In the genomic region with DNA sequence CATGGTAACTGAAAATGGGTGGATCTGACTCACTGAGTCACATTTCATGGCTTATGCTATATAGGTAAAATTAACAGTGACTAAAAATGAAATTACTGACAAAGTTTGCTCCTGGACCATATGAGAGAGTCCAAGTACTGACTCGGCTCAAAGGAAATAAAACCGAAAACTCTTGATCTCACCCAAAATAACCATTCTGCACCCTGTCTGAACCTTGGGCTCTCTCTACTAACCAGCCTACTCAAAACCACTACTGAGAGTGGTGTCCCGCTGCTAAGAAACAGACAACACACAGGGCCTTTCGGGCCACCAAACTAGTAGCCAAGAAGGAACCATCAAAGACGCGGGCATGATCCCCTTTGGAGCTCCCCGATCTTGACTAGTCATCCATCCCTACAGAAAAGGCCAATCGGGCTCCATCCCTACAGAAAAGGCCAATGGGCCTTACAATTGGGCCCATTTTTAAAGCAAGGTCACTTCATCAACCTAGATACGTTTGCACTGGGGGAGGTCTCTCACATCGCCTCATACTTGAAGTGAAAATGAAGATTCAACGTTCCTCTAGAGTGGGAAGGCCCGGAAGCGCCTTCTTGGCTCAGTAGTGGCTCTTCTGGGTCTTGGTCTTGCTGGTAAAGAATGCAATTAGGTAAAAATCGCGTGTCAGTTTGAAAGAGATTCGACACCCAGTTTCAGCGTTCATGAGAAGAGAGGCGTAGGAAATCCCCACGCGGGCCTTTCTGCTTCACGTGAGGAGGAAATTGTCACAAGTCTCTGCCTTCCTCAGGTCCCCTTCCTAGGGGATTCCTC, we compare ENCODE assay signal across 1 cellular context.
A peak's percentile ranks its signal among the peaks of the same experiment; 100 is the strongest.
TF ChIP-seq lines count a peak whose summit lies in the region.

No MANE protein-coding gene starts in this region.

TF ChIP-seq in K562, 482 proteins besides CTCF, POLR2A, EP300 and RAD21:
- TF ChIP-seq, protein P1, sequence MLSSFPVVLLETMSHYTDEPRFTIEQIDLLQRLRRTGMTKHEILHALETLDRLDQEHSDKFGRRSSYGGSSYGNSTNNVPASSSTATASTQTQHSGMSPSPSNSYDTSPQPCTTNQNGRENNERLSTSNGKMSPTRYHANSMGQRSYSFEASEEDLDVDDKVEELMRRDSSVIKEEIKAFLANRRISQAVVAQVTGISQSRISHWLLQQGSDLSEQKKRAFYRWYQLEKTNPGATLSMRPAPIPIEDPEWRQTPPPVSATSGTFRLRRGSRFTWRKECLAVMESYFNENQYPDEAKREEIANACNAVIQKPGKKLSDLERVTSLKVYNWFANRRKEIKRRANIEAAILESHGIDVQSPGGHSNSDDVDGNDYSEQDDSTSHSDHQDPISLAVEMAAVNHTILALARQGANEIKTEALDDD (IDR thresholded peaks at IDR 0.05): 0 out of 2 replicates have a peak, but pooled peaks have one; percentile 35
- no peak for TF ChIP-seq ZNF444 (CRISPR knock-in tag; IDR thresholded peaks at IDR 0.05)
